Comparison of ENCODE assay signal across 12 cellular contexts in the genomic region with DNA sequence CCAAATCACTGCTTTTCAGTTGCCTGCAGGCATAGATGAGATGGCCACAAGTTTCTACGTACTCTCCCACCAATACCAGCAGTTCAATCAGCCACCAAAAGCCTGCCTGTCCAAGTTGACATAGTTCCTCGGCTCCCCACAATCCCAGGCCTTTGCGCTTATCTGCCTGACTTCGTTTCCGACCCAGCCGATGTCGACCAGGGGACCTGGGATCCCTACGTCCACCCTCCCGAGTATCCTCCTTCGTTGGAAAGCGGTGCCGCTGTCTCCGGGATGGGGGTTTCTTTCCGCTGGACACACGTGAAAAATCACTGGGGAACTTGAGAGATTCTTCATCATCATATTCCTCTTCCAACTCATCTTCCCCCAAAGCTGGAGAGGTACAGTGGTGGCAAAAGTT. TPM values are rescaled to one million over a fixed set of nuclear protein-coding genes. Genes with fewer than 3 reads are reported as not detected.
DNase-seq lines count a peak whose midpoint lies in the region; ATAC-seq and TF ChIP-seq lines count a peak whose summit lies in the region.
"Had no signal": no experiment of that assay in that cellular context is flagged by ENCODE, and none has a peak within 500 bp of the region (broad histone marks: within the 10 kb centered on the region; RNA-seq: fewer than 3 reads in every experiment).

No MANE protein-coding gene starts in this region.

- peaks cover 18% of the 10 kb centered on the region; the same call in 1 of the 2 replicates for H3K4me1 ChIP-seq in HUES64 (ENCODE audit: insufficient read depth, low read length)

- no peaks in the 10 kb centered on the region for H3K27me3 ChIP-seq in HUES64 (ENCODE audit: insufficient read depth, low read length)

- H3K4me1 Mint-ChIP-seq in CD14-positive monocyte: peaks cover 57% of the 10 kb centered on the region
- H3K4me1 Mint-ChIP-seq in naive thymus-derived CD8-positive, alpha-beta T cell: peaks cover 37 to 68% (median 62%) of the 10 kb centered on the region in 4 donors

- H3K4me3 ChIP-seq in HUES64 (ENCODE audit: low read length): 0 out of 2 replicates have a peak overlapping the region, but pooled peaks have one; percentile 20
- H3K4me3 ChIP-seq in astrocyte of the cerebellum (ENCODE audit: low read depth, low read length): peak overlapping the region; percentile 4

- peak overlapping the region in 1 of 2 donors; percentile 96 for H3K4me3 Mint-ChIP-seq in CD14-positive monocyte
- H3K4me3 Mint-ChIP-seq in naive thymus-derived CD8-positive, alpha-beta T cell: peak overlapping the region; percentile 44 to 99 (median 98)

- intact Hi-C loops in CD14-positive monocyte (cut with micrococcal nuclease): loop anchor here (2.0 to 10.0 kb wide), 2 partner anchors 99 to 287 kb away; a partner anchor contains a TSS

- no peak overlapping the region for H3K9ac ChIP-seq in HUES64 (ENCODE audit: low read depth, low read length)

- DNase-seq in CD14-positive monocyte (ENCODE audit: low spot score) (no peak), astrocyte of the cerebellum (ENCODE audit: low read depth) (no peak), midbrain (lab: John Stamatoyannopoulos, UW) (no peak), EL (no peak)
- no peak for DNase-seq in naive thymus-derived CD8-positive, alpha-beta T cell
- DNase-seq in activated CD4-positive, CD25-positive, alpha-beta regulatory T cell treated with anti-CD3 and anti-CD28 coated beads, Interleukin-2, amount 50 U/mL, for 72 hours: no peak
- DNase-seq: activated CD4-positive, alpha-beta T cell treated with anti-CD3 and anti-CD28 coated beads for 4 hours; hippocampal formation; NCI-H774; stimulated activated CD8-positive, alpha-beta memory T cell treated with anti-CD3 and anti-CD28 coated beads, Interleukin-4, amount 100 ng/mL, for 48 hours had no signal

- H3K27ac ChIP-seq in HUES64 (ENCODE audit: low read depth, low read length): peak overlapping the region; percentile 4; the same call in 1 of the 2 replicates

- peaks cover 31% of the 10 kb centered on the region for H3K36me3 ChIP-seq in HUES64 (ENCODE audit: insufficient read depth, low read length)

- POLR2A ChIA-PET in naive thymus-derived CD8-positive, alpha-beta T cell (lab: Charles Lee): interaction anchor here (0.6 to 7.6 kb wide), 4 partner anchors 10 to 147 kb away, joined by 3 to 210 read pairs (median 18); a partner anchor contains a TSS

- ATAC-seq in naive thymus-derived CD8-positive, alpha-beta T cell: no peak
- ATAC-seq in GM18909 (IDR thresholded peaks at IDR 0.05; ENCODE audit: poor library complexity, unreplicated experiment): no peak

- in situ Hi-C loops in astrocyte of the cerebellum (cut with HindIII; ENCODE audit: low sequenced_read_pairs): no loop called here

- peaks cover 0 to 2% (median 0%) of the 10 kb centered on the region in 3 donors for H3K27me3 Mint-ChIP-seq in CD14-positive monocyte (ENCODE audit: low read depth in 3 of 3)
- no peaks in the 10 kb centered on the region for H3K27me3 Mint-ChIP-seq in naive thymus-derived CD8-positive, alpha-beta T cell

- peak overlapping the region in 6 of 7 donors; percentile 72 to 95 (median 86) for H3K27ac Mint-ChIP-seq in CD14-positive monocyte
- H3K27ac Mint-ChIP-seq in naive thymus-derived CD8-positive, alpha-beta T cell: peak overlapping the region; percentile 68 to 97 (median 94)

- TF ChIP-seq CTCF in CD14-positive monocyte (IDR thresholded peaks at IDR 0.05) (no peak), astrocyte of the cerebellum (IDR thresholded peaks at IDR 0.05; ENCODE audit: low read depth, low read length, missing control alignments) (no peak)

- no peaks in the 10 kb centered on the region for H3K9me3 ChIP-seq in HUES64 (ENCODE audit: insufficient read depth, low read depth, low read length)

- no peaks in the 10 kb centered on the region for H3K9me3 Mint-ChIP-seq in CD14-positive monocyte
- H3K9me3 Mint-ChIP-seq in naive thymus-derived CD8-positive, alpha-beta T cell: no peaks in the 10 kb centered on the region

- WGBS in HUES64: 95% methylated on average over 15 of the region's 15 CpGs

- peaks cover 16 to 20% of the 10 kb centered on the region in 2 donors for H3K36me3 Mint-ChIP-seq in CD14-positive monocyte
- peaks cover 0 to 23% (median 3%) of the 10 kb centered on the region in 3 donors for H3K36me3 Mint-ChIP-seq in naive thymus-derived CD8-positive, alpha-beta T cell

RNA-seq across cellular contexts. Expression of a gene that starts 1.6 kb away (rescaled TPM):
- 10 to 100 TPM; 24.2 to 26.2 TPM for polyA plus RNA-seq in CD14-positive monocyte
- polyA plus RNA-seq in HUES64 (2013, experiment 1 of 2): 20.3 TPM
- polyA plus RNA-seq in HUES64 (2013, experiment 2 of 2): 23.0 TPM
- 10 to 100 TPM; 34.7 to 35.0 TPM for total RNA-seq in naive thymus-derived CD8-positive, alpha-beta T cell
- polyA plus RNA-seq in naive thymus-derived CD8-positive, alpha-beta T cell: 10 to 100 TPM; 31.0 to 39.6 (median 35.5) TPM

RNA-seq across cellular contexts. Expression of a gene that starts 10.0 kb away (rescaled TPM):
- 100 to 1,000 TPM; 137 to 140 TPM for polyA plus RNA-seq in CD14-positive monocyte
- 31.4 TPM for polyA plus RNA-seq in HUES64 (2013, experiment 1 of 2)
- polyA plus RNA-seq in HUES64 (2013, experiment 2 of 2): 30.3 TPM
- total RNA-seq in naive thymus-derived CD8-positive, alpha-beta T cell: 10 to 100 TPM; 43.2 to 46.8 TPM
- 10 to 100 TPM; 71.6 to 92.5 (median 90.3) TPM for polyA plus RNA-seq in naive thymus-derived CD8-positive, alpha-beta T cell

RNA-seq across cellular contexts. Expression of a gene that starts 10.3 kb away (rescaled TPM):
- polyA plus RNA-seq in CD14-positive monocyte: 100 to 1,000 TPM in 1 of 2 donors, 10 to 100 TPM in 1; 98.6 to 139 TPM
- polyA plus RNA-seq in HUES64 (2013, experiment 1 of 2): 143 TPM
- polyA plus RNA-seq in HUES64 (2013, experiment 2 of 2): 155 TPM
- 10 to 100 TPM; 43.6 to 43.9 TPM for total RNA-seq in naive thymus-derived CD8-positive, alpha-beta T cell
- 100 to 1,000 TPM in 1 of 3 donors, 10 to 100 TPM in 2; 93.6 to 104 (median 94.0) TPM for polyA plus RNA-seq in naive thymus-derived CD8-positive, alpha-beta T cell

RNA-seq across cellular contexts. Expression of a gene that starts 14.9 kb away (rescaled TPM):
- polyA plus RNA-seq in CD14-positive monocyte: 1 to 10 TPM in 1 of 2 donors, under 1 TPM in 1; 0.81 to 1.0 TPM
- 2.4 TPM for polyA plus RNA-seq in HUES64 (2013, experiment 1 of 2)
- polyA plus RNA-seq in HUES64 (2013, experiment 2 of 2): 2.7 TPM
- total RNA-seq in naive thymus-derived CD8-positive, alpha-beta T cell: under 1 TPM in 1 of 2 experiments, not detected in 1; 0.55 TPM
- polyA plus RNA-seq in naive thymus-derived CD8-positive, alpha-beta T cell: not detected
